3 cellular contexts compared by ENCODE assay signal in genomic region chr2:175853110-175853509, GRCh38.
TF ChIP-seq lines count a peak whose summit lies in the region.

No MANE protein-coding gene starts in this region.

TF ChIP-seq in GM23338, 12 proteins besides CTCF, POLR2A, EP300 and RAD21 (continued from another document and continues in another):
- TF ChIP-seq REST (IDR thresholded peaks at IDR 0.05; ENCODE audit: unreplicated experiment): no peak

TF ChIP-seq in WTC11, 78 proteins besides CTCF, POLR2A, EP300 and RAD21 (continued from another document):
- TF ChIP-seq, protein P1, sequence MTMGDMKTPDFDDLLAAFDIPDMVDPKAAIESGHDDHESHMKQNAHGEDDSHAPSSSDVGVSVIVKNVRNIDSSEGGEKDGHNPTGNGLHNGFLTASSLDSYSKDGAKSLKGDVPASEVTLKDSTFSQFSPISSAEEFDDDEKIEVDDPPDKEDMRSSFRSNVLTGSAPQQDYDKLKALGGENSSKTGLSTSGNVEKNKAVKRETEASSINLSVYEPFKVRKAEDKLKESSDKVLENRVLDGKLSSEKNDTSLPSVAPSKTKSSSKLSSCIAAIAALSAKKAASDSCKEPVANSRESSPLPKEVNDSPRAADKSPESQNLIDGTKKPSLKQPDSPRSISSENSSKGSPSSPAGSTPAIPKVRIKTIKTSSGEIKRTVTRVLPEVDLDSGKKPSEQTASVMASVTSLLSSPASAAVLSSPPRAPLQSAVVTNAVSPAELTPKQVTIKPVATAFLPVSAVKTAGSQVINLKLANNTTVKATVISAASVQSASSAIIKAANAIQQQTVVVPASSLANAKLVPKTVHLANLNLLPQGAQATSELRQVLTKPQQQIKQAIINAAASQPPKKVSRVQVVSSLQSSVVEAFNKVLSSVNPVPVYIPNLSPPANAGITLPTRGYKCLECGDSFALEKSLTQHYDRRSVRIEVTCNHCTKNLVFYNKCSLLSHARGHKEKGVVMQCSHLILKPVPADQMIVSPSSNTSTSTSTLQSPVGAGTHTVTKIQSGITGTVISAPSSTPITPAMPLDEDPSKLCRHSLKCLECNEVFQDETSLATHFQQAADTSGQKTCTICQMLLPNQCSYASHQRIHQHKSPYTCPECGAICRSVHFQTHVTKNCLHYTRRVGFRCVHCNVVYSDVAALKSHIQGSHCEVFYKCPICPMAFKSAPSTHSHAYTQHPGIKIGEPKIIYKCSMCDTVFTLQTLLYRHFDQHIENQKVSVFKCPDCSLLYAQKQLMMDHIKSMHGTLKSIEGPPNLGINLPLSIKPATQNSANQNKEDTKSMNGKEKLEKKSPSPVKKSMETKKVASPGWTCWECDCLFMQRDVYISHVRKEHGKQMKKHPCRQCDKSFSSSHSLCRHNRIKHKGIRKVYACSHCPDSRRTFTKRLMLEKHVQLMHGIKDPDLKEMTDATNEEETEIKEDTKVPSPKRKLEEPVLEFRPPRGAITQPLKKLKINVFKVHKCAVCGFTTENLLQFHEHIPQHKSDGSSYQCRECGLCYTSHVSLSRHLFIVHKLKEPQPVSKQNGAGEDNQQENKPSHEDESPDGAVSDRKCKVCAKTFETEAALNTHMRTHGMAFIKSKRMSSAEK (CRISPR knock-in tag; IDR thresholded peaks at IDR 0.05; ENCODE audit: borderline replicate concordance): no peak
- TF ChIP-seq, protein P2, sequence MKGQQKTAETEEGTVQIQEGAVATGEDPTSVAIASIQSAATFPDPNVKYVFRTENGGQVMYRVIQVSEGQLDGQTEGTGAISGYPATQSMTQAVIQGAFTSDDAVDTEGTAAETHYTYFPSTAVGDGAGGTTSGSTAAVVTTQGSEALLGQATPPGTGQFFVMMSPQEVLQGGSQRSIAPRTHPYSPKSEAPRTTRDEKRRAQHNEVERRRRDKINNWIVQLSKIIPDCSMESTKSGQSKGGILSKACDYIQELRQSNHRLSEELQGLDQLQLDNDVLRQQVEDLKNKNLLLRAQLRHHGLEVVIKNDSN (CRISPR knock-in tag; IDR thresholded peaks at IDR 0.05): no peak
- TF ChIP-seq ZNF317 (CRISPR knock-in tag; IDR thresholded peaks at IDR 0.05; ENCODE audit: borderline replicate concordance, low read depth): no peak
- TF ChIP-seq, protein P3, sequence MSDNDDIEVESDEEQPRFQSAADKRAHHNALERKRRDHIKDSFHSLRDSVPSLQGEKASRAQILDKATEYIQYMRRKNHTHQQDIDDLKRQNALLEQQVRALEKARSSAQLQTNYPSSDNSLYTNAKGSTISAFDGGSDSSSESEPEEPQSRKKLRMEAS (CRISPR knock-in tag; IDR thresholded peaks at IDR 0.05): no peak
- TF ChIP-seq, protein P4, sequence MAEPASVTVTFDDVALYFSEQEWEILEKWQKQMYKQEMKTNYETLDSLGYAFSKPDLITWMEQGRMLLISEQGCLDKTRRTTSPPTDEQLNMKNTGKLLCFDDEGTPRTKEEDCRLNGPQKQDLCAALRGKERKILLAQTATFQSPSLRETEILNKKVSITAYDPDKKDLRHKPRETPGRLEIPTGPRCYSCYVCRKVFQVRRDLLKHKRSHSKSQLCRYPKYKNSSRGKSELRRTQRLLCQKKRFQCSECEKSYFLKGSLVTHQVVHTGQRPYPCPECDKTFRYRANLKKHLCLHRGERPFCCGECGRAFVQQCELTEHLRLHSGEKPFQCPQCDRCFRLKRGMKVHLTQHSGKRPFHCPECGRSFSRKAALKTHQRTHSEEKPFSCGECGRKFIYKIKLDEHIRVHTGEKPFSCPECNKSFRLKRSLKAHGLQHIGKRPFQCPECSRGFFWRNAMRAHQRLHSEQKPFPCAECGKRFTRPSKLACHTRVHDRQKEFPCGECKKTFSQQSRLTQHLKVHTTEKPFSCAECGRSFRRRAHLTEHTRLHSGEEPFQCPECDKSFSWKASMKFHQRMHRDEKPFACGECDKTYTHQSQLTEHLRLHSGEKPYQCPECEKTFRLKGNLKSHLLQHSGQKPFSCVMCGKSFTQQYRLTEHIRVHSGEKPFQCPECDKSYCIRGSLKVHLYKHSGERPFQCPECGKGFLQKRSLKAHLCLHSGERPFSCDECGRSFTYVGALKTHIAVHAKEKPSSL (CRISPR knock-in tag; conservative IDR thresholded peaks at IDR 0.05): no peak
- TF ChIP-seq ZSCAN18 (CRISPR knock-in tag; IDR thresholded peaks at IDR 0.05): no peak
- TF ChIP-seq PRRX2 (CRISPR knock-in tag; IDR thresholded peaks at IDR 0.05): no peak
- no peak for TF ChIP-seq ESRRA (CRISPR knock-in tag; IDR thresholded peaks at IDR 0.05; ENCODE audit: borderline replicate concordance)
- no peak for TF ChIP-seq CREM (CRISPR knock-in tag; IDR thresholded peaks at IDR 0.05)
- no peak for TF ChIP-seq SMAD3 (CRISPR knock-in tag; IDR thresholded peaks at IDR 0.05; ENCODE audit: borderline replicate concordance)
- no peak for TF ChIP-seq E2F5 (CRISPR knock-in tag; IDR thresholded peaks at IDR 0.05)

TF ChIP-seq in neural cell, 6 proteins besides CTCF, POLR2A, EP300 and RAD21 (continued from another document):
- TF ChIP-seq MXI1 (conservative IDR thresholded peaks at IDR 0.05; ENCODE audit: poor library complexity, severe bottlenecking) (no peak), POLR2AphosphoS5 (IDR thresholded peaks at IDR 0.05) (no peak)
